Comparison of ENCODE assay signal across 9 cellular contexts in genomic region chr1:41418868-41419583, GRCh38. TPM values are rescaled to one million over a fixed set of nuclear protein-coding genes. Genes with fewer than 3 reads are reported as not detected.
A peak's percentile ranks its signal among the peaks of the same experiment; 100 is the strongest.
DNase-seq lines count a peak whose midpoint lies in the region; ATAC-seq, FAIRE-seq and TF ChIP-seq lines count a peak whose summit lies in the region.
"Had no signal": no experiment of that assay in that cellular context is flagged by ENCODE, and none has a peak within 500 bp of the region (broad histone marks: within the 10 kb centered on the region; RNA-seq: fewer than 3 reads in every experiment).

No MANE protein-coding gene starts in this region.

- in situ Hi-C loops in ACHN (cut with HindIII; ENCODE audit: low pct_ligation_motif_present, low pct_unique_long_range_greater_than_20kb, low sequenced_read_pairs) (loop anchor here (25.0 kb wide), 1 partner anchor 132 kb away; no protein-coding TSS in a partner anchor), T47D (cut with HindIII; ENCODE audit: low pct_unique_long_range_greater_than_20kb, low sequenced_read_pairs) (no loop called here), HepG2 (cut with HindIII; ENCODE audit: extremely low pct_ligation_motif_present, low pct_unique_long_range_greater_than_20kb) (no loop called here), G401 (cut with HindIII; ENCODE audit: low sequenced_read_pairs) (loop anchor here (5.0 kb wide), 1 partner anchor 92 kb away; no protein-coding TSS in a partner anchor)

- no peak overlapping the region for H3K9ac ChIP-seq in HepG2 (ENCODE audit: insufficient read depth, low read depth, low read length)
- H3K9ac ChIP-seq: KMS-11 had no signal

- CTCF ChIA-PET in HepG2 (lab: Yijun Ruan, JAX; ENCODE audit: low intra/inter-chr PET ratio, low total read pairs): interaction anchor here (3.2 kb wide), 1 partner anchor 136 kb away, joined by 12 read pairs; no protein-coding TSS in a partner anchor

- intact Hi-C loops in HepG2 (cut with micrococcal nuclease; ENCODE audit: unreplicated experiment): loop anchor here (5.0 kb wide), 2 partner anchors 57 to 137 kb away; partner anchors contain the start of gene FOXO6

- no peak for FAIRE-seq in HepG2 (lab: Jason Lieb, UNC)

- H2AFZ ChIP-seq in HepG2 (ENCODE audit: low read length): no peak overlapping the region

- H3K27me3 ChIP-seq in MG63: no peaks in the 10 kb centered on the region
- H3K27me3 ChIP-seq in HepG2 (ENCODE audit: control insufficient read depth in 1 of 2, insufficient read depth in 2 of 2, low read length in 2 of 2): peaks cover 0 to 3% of the 10 kb centered on the region in 2 experiments; a peak in 1 of 5 replicates

- WGBS in HepG2 (ENCODE audit: low lambda C conversion rate): 0% methylated on average over 2 of the region's 16 CpGs

- no peaks in the 10 kb centered on the region for H4K20me1 ChIP-seq in HepG2 (ENCODE audit: insufficient read depth, low read length)

- POLR2A ChIA-PET in HepG2 (lab: Yijun Ruan, JAX): interaction anchor here (0.9 kb wide), 1 partner anchor 178 kb away, joined by 3 read pairs; no protein-coding TSS in a partner anchor

- H3K9me3 ChIP-seq in MG63 (no peaks in the 10 kb centered on the region), HepG2 (ENCODE audit: low read length) (no peaks in the 10 kb centered on the region)

- H3K4me1 ChIP-seq in HepG2 (ENCODE audit: insufficient read depth, low read length): no peaks in the 10 kb centered on the region

- no peak for TF ChIP-seq RAD21 in HepG2 (CRISPR knock-in tag; IDR thresholded peaks at IDR 0.05)

- peak overlapping the region; percentile 6; the same call in 1 of the 2 replicates for H3K4me2 ChIP-seq in HepG2 (ENCODE audit: low read depth, low read length)
- H3K4me2 ChIP-seq: KMS-11 had no signal

- H3K4me3 ChIP-seq in MG63 (no peak overlapping the region), HepG2 (replicated peaks in 1 of 3; ENCODE audit: insufficient read depth in 1 of 3, low read depth in 2 of 3, low read length in 3 of 3) (no peak overlapping the region)

- H3K36me3 ChIP-seq in MG63 (no peaks in the 10 kb centered on the region), HepG2 (replicated peaks in 1 of 2; ENCODE audit: control insufficient read depth in 1 of 2, insufficient read depth in 2 of 2, low read length in 2 of 2) (no peaks in the 10 kb centered on the region)

- TF ChIP-seq CTCF in HepG2 (CRISPR knock-in tag; IDR thresholded peaks at IDR 0.05): no peak

- no peaks in the 10 kb centered on the region for H3K79me2 ChIP-seq in HepG2 (ENCODE audit: insufficient read depth, low read length)

- TF ChIP-seq POLR2A in HepG2 (IDR thresholded peaks at IDR 0.05; ENCODE audit: insufficient read depth in 1 of 2, low read depth in 2 of 2, low read length in 2 of 2): no peak

- ATAC-seq in HepG2 (peak; percentile 60), HG02870 (IDR thresholded peaks at IDR 0.05; ENCODE audit: unreplicated experiment) (no peak), GM21825 (IDR thresholded peaks at IDR 0.05; ENCODE audit: unreplicated experiment) (no peak)

- no peak overlapping the region for H3K27ac ChIP-seq in HepG2 (ENCODE audit: extremely low read length, insufficient read depth, low read length)
- H3K27ac ChIP-seq: KMS-11 had no signal

- BruUV-seq in HepG2 (replicated peaks; lab: Mats Ljungman, UMichigan): no TSS peak

- DNase-seq in ACHN: peak; percentile 85
- peak; percentile 97 for DNase-seq in MG63
- peak; percentile 43 to 92 for DNase-seq in T47D (ENCODE audit: low read depth in 1 of 2, low spot score in 1 of 2)
- DNase-seq in HepG2 (ENCODE audit: low spot score): peak; percentile 34
- DNase-seq in NCI-H1417 treated with DMSO at 0.1 percent for 48 hours (lab: John Stamatoyannopoulos, UW): no peak
- DNase-seq in G401 (ENCODE audit: low spot score): no peak

- TF ChIP-seq EP300 in HepG2 (IDR thresholded peaks at IDR 0.05; ENCODE audit: low read depth in 2 of 2, low read length in 2 of 2) (no peak), HepG2 (CRISPR knock-in tag; IDR thresholded peaks at IDR 0.05; ENCODE audit: borderline replicate concordance) (no peak)

TF ChIP-seq in HepG2, 621 proteins besides CTCF, POLR2A, EP300 and RAD21:
- TF ChIP-seq GABPB1 (CRISPR knock-in tag; IDR thresholded peaks at IDR 0.05) (peak; percentile 78), ZNF280B (CRISPR knock-in tag; IDR thresholded peaks at IDR 0.05; ENCODE audit: borderline replicate concordance) (no peak), GABPA (IDR thresholded peaks at IDR 0.05; ENCODE audit: low read depth, low read length) (peak; percentile 22; the same call in 1 of the 2 replicates), GABPA (CRISPR knock-in tag; IDR thresholded peaks at IDR 0.05; ENCODE audit: low read depth) (peak; percentile 74), CREB1 (IDR thresholded peaks at IDR 0.05) (0 out of 2 replicates have a peak, but pooled peaks have one; percentile 19), CREB1 (CRISPR knock-in tag; IDR thresholded peaks at IDR 0.05) (peak; percentile 45; the same call in 1 of the 2 replicates)

RNA-seq across cellular contexts. Expression of gene FOXO6, which starts 57.8 kb away (rescaled TPM):
- not detected in 2 replicates for total RNA-seq in MG63 (2014; rRNA removed; shearing (Covaris generic); ENCODE audit: low replicate concordance)
- 0.13 TPM in 1 of 2 replicates, not detected in the other for total RNA-seq in HepG2 (2016; rRNA removed; fragmentation: Illumina TruSeq; extraction: Trizol)
- not detected in 2 replicates for total RNA-seq in HepG2 (2016; cell fraction: cytosol; rRNA removed; fragmentation: Illumina TruSeq; extraction: Trizol; ENCODE audit: low read depth)
- 0.06 TPM in 1 of 2 replicates, not detected in the other for total RNA-seq in HepG2 (2016; cell fraction: insoluble cytoplasmic fraction; rRNA removed; fragmentation: Illumina TruSeq; extraction: Trizol)
- total RNA-seq in HepG2 (2016; cell fraction: membrane; rRNA removed; fragmentation: Illumina TruSeq; extraction: Trizol): 0.07 TPM in 1 of 2 replicates, not detected in the other
- 0.25 TPM in 1 of 2 replicates, not detected in the other for total RNA-seq in HepG2 (2016; cell fraction: nucleus; rRNA removed; fragmentation: Illumina TruSeq; extraction: Trizol)
- not detected in 2 replicates for polyA plus RNA-seq in HepG2 (2011; rRNA removed)
- polyA plus RNA-seq in HepG2 (2011; cell fraction: cytosol; rRNA removed): not detected in 2 replicates
- not detected in 2 replicates for polyA plus RNA-seq in HepG2 (2011; cell fraction: nucleus; rRNA removed)
- 0.07 TPM in 1 of 2 replicates, not detected in the other for polyA plus RNA-seq in HepG2 (2012)
- polyA plus RNA-seq in HepG2 (2016; cell fraction: cytosol; fragmentation: Illumina TruSeq; extraction: Trizol; ENCODE audit: low read depth): not detected in 2 replicates
- 0.11 and 0.15 TPM in 2 replicates for polyA plus RNA-seq in HepG2 (2016; cell fraction: insoluble cytoplasmic fraction; fragmentation: Illumina TruSeq; extraction: Trizol; ENCODE audit: low read depth)
- polyA plus RNA-seq in HepG2 (2016; cell fraction: membrane; fragmentation: Illumina TruSeq; extraction: Trizol; ENCODE audit: low read depth): 0.06 TPM in 1 of 2 replicates, not detected in the other
- polyA plus RNA-seq in HepG2 (2016; cell fraction: nucleus; fragmentation: Illumina TruSeq; extraction: Trizol; ENCODE audit: insufficient read depth, low read depth): not detected in 2 replicates
- 0.54 TPM in 1 of 2 replicates, not detected in the other for polyA minus RNA-seq in HepG2 (2011; rRNA and poly(A)+ RNA removed; ENCODE audit: low replicate concordance)
- not detected in 2 replicates for polyA minus RNA-seq in HepG2 (2011; cell fraction: cytosol; rRNA and poly(A)+ RNA removed)
- polyA minus RNA-seq in HepG2 (2011; cell fraction: nucleus; rRNA and poly(A)+ RNA removed): not detected in 2 replicates
- total RNA-seq in G401 (2014; rRNA removed; shearing (Covaris generic)): 0.51 and 1.5 TPM in 2 replicates

Comparison
In these comparisons a context has a peak if more than half of its experiments do, and no peak if none do; other contexts are left out.
1. DNase-seq: peak in ACHN (single experiment), MG63 (single experiment), T47D (2 of 2) and HepG2 (single experiment); none in NCI-H1417 treated with DMSO at 0.1 percent for 48 hours (single experiment) and G401 (single experiment).
2. in situ Hi-C loops: an anchor here in ACHN (25.0 kb wide) and G401 (5.0 kb wide); none called in T47D and HepG2.